1 cellular context compared by ENCODE assay signal in the genomic region with DNA sequence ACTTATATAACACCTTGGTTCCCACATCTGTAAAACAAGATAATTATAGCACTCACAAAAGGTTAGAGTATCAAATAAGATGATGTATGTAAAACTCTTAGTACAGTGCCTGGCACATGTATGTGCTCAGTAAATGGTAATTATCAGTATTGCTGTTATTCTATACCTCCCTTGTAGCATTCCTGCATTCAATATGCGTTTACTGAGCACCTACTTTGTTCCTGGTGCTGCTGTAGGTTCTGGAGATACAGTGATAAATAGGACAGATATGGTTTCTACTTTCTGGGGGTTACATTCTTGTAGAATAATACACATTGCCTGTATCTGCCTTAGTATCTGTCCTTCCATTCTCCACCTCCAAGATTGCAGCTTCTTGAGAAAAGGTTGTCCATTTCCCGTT.
TF ChIP-seq lines count a peak whose summit lies in the region.

No MANE protein-coding gene starts in this region.

TF ChIP-seq in HepG2, 621 proteins besides CTCF, POLR2A, EP300 and RAD21:
- TF ChIP-seq ZNF776 (CRISPR knock-in tag; IDR thresholded peaks at IDR 0.05) (no peak), RCOR2 (CRISPR knock-in tag; IDR thresholded peaks at IDR 0.05) (0 out of 2 replicates have a peak, but pooled peaks have one; percentile 26), NRL (CRISPR knock-in tag; IDR thresholded peaks at IDR 0.05; ENCODE audit: borderline replicate concordance) (no peak)
